1 cellular context compared by ENCODE assay signal in genomic region chr6:75205776-75206334, GRCh38.
TF ChIP-seq lines count a peak whose summit lies in the region.

Gene COL12A1 (minus strand): TSS chr6:75206053. CDS start chr6:75202792, 3,261 bp downstream.

TF ChIP-seq in WTC11, 78 proteins besides CTCF, POLR2A, EP300 and RAD21 (continued from another document):
- TF ChIP-seq ARID4B (CRISPR knock-in tag; IDR thresholded peaks at IDR 0.05; ENCODE audit: borderline replicate concordance) (0 out of 2 replicates have a peak, but pooled peaks have one; percentile 36), TEAD1 (CRISPR knock-in tag; IDR thresholded peaks at IDR 0.05) (0 out of 2 replicates have a peak, but pooled peaks have one; percentile 16)
